In the genomic region with DNA sequence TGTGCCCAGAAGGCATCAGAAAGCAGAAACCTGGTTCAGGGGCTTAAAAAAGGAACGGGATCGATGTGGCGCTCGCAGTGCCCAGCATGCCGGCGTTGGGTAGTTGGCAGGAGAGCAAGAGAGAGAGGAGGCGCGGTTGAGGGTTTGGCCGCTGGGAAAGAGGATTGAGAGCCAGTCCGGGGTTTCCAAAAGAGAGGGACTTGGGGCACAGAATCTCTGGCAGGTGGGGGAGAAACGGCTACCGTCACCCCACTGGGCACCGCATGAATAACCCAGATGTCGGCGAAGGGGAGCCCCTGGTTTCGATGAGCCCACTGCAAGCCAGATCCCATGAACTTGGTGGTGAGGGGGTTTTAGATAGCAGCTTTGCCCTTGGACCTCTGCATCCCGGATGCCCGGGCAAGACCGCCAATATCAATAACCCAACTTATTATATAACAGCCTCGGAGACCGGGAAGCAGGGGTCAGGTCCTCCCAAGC, we compare ENCODE assay signal across 8 cellular contexts.
A peak's percentile ranks its signal among the peaks of the same experiment; 100 is the strongest.
DNase-seq lines count a peak whose midpoint lies in the region; ATAC-seq and TF ChIP-seq lines count a peak whose summit lies in the region.

No MANE protein-coding gene starts in this region.

- H3K9ac ChIP-seq in DND-41 (ENCODE audit: low read depth, low read length): peak overlapping the region; percentile 85

- H3K27me3 ChIP-seq in DND-41 (ENCODE audit: insufficient read depth, low read length, poor library complexity): no peaks in the 10 kb centered on the region

- H3K4me3 ChIP-seq in DND-41 (ENCODE audit: low read depth in 1 of 2, low read length in 2 of 2) (peak overlapping the region in 1 of 2 experiments; percentile 74; a peak in 2 of 4 replicates), urinary bladder (ENCODE audit: low read depth, low read length) (peak overlapping the region; percentile 31)

- H3K79me2 ChIP-seq in DND-41 (ENCODE audit: insufficient read depth, low read length): 0 out of 2 replicates have a peak, but pooled peaks cover 3% of the 10 kb centered on the region

- H2AFZ ChIP-seq in DND-41 (ENCODE audit: low read depth, low read length): peak overlapping the region; percentile 76

- H3K36me3 ChIP-seq in DND-41 (ENCODE audit: insufficient read depth, low read length) (no peaks in the 10 kb centered on the region), urinary bladder (ENCODE audit: insufficient read depth) (no peaks in the 10 kb centered on the region)

- WGBS in urinary bladder: 10% methylated on average over 21 of the region's 21 CpGs

- TF ChIP-seq CTCF in DND-41 (IDR thresholded peaks at IDR 0.05; ENCODE audit: borderline replicate concordance, extremely low read depth, low read length, poor library complexity, severe bottlenecking): no peak

- H3K4me1 ChIP-seq in DND-41 (ENCODE audit: insufficient read depth, low read length): peaks cover 56% of the 10 kb centered on the region
- no peaks in the 10 kb centered on the region for H3K4me1 ChIP-seq in urinary bladder (ENCODE audit: insufficient read depth)

- ATAC-seq in DND-41 (ENCODE audit: insufficient read depth, low read depth): no peak
- no peak for ATAC-seq in GM21529 (IDR thresholded peaks at IDR 0.05; ENCODE audit: unreplicated experiment)
- ATAC-seq in HG03108 (IDR thresholded peaks at IDR 0.05; ENCODE audit: unreplicated experiment): no peak

- H3K27ac ChIP-seq in DND-41 (ENCODE audit: low read length): peak overlapping the region; percentile 88
- H3K27ac ChIP-seq in urinary bladder (ENCODE audit: low read depth): peak overlapping the region; percentile 39

- no peaks in the 10 kb centered on the region for H3K9me3 ChIP-seq in DND-41 (ENCODE audit: insufficient read depth, low read length, severe bottlenecking)

- peak overlapping the region; percentile 99 for H3K4me2 ChIP-seq in DND-41 (ENCODE audit: insufficient read depth, low read length)

- no peak for DNase-seq in DND-41
- peak; percentile 47 for DNase-seq in NCI-H2029 (lab: John Stamatoyannopoulos, UW)
- DNase-seq in cerebellar cortex (ENCODE audit: low spot score): peak; percentile 79
- peak; percentile 69 for DNase-seq in midbrain (lab: John Stamatoyannopoulos, UW)
- DNase-seq in effector CD8-positive, alpha-beta T cell (lab: John Stamatoyannopoulos, UW): no peak

- no peaks in the 10 kb centered on the region for H4K20me1 ChIP-seq in DND-41 (ENCODE audit: insufficient read depth, low read length)

Comparison
In these comparisons a context has a peak if more than half of its experiments do, and no peak if none do; other contexts are left out.
1. DNase-seq: peak in NCI-H2029 (single experiment), cerebellar cortex (single experiment) and midbrain (single experiment); none in DND-41 (single experiment) and effector CD8-positive, alpha-beta T cell (single experiment).